8 cellular contexts compared by ENCODE assay signal in the genomic region with DNA sequence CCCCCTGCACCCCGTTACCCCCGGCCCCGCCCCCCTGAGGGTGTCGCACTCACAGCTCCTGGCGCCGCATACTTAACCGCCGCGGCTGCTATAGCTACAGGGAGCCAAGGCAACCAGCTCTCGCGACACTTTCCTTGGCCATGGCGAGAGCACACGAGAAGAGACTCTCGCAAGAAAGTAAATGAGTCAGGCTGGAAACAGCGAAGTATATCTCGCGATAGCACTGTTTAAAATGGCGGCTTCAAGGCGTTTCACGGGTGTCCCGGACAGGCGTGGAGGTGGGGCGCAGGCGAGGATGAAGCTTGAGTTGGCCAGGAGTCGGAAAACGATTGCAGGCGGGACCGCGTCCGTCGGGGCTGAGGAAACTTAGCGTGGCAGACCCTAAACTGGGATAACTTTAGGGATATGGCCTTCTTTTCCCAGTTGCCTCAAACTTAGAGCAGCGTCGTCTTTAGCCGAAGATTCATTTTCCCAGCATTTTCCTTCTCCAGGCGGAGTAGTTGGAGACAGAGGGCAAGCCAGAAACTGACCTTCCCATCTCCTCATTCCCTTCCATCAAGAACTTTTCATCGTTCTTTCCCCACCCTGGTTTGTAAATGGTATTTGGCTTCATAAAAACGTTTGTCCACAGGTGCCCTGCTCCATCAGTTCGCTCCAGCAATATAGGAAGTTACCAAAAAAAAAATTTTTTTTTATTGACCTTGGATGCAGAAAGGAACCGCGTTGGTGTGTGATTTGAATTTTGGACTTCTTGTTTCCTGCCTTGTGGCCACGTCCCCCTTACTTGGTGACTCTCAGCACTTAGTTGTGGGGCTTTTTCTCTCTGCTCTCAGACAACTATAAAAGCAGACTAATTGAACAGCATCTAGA. TPM values are rescaled to one million over a fixed set of nuclear protein-coding genes. Genes with fewer than 3 reads are reported as not detected.
DNase-seq lines count a peak whose midpoint lies in the region; ATAC-seq and TF ChIP-seq lines count a peak whose summit lies in the region.

No MANE protein-coding gene starts in this region.

- in situ Hi-C loops in astrocyte of the cerebellum (cut with HindIII; ENCODE audit: low sequenced_read_pairs) = loop anchor here (5.0 kb wide), 1 partner anchor 94 kb away; no protein-coding TSS in a partner anchor

- peak; percentile 59 for DNase-seq in NCI-H187 treated with DMSO at 0.1 percent for 48 hours (lab: John Stamatoyannopoulos, UW)
- peak; percentile 92 for DNase-seq in T-helper 2 cell treated with Interferon-gamma antibody and Interleukin-4, amounts not matched to agents 5 μg/mL and 100 μg/mL, for 36 hours (ENCODE audit: low spot score)
- DNase-seq in astrocyte of the cerebellum (ENCODE audit: low read depth) = peak; percentile 97
- DNase-seq in hepatocyte (ENCODE audit: low spot score) = peak; percentile 98
- peak; percentile 96 to 97 for DNase-seq in aorta

- H3K27me3 ChIP-seq in hepatocyte (no peaks in the 10 kb centered on the region), rectal smooth muscle tissue (ENCODE audit: control insufficient read depth, insufficient read depth, low read length) (no peaks in the 10 kb centered on the region), aorta (ENCODE audit: control insufficient read depth in 1 of 2, insufficient read depth in 2 of 2, low read length in 1 of 2) (no peaks in the 10 kb centered on the region)

- H3K9me2 ChIP-seq in hepatocyte (replicated peaks; ENCODE audit: insufficient read depth) = no peaks in the 10 kb centered on the region

- intact Hi-C loops in aorta (cut with DNase I) = loop anchor here (5.0 kb wide), 2 partner anchors 49 to 99 kb away; no protein-coding TSS in a partner anchor

- no peaks in the 10 kb centered on the region for H4K20me1 ChIP-seq in hepatocyte (ENCODE audit: insufficient read depth, poor library complexity, severe bottlenecking)

- H3K9ac ChIP-seq in rectal smooth muscle tissue (ENCODE audit: low read length) = peak overlapping the region; percentile 75

- no peaks in the 10 kb centered on the region for H3K27me3 Mint-ChIP-seq in T-helper 2 cell treated with Interferon-gamma antibody and Interleukin-4, amounts not matched to agents 5 μg/mL and 100 μg/mL, for 36 hours (ENCODE audit: low read depth)

- H3K36me3 ChIP-seq in hepatocyte (replicated peaks; ENCODE audit: insufficient read depth, low read depth) (no peaks in the 10 kb centered on the region), rectal smooth muscle tissue (ENCODE audit: control insufficient read depth, insufficient read depth, low read length) (no peaks in the 10 kb centered on the region), aorta (ENCODE audit: control insufficient read depth in 1 of 2, insufficient read depth in 2 of 2, low read length in 1 of 2) (no peaks in the 10 kb centered on the region)

- H3K4me1 ChIP-seq in hepatocyte (ENCODE audit: insufficient read depth) = peaks cover 3% of the 10 kb centered on the region
- peaks cover 6% of the 10 kb centered on the region for H3K4me1 ChIP-seq in rectal smooth muscle tissue (ENCODE audit: control insufficient read depth, insufficient read depth, low read length)
- no peaks in the 10 kb centered on the region for H3K4me1 ChIP-seq in aorta (ENCODE audit: control insufficient read depth in 1 of 2, insufficient read depth in 2 of 2, low read length in 2 of 2)

- H3K79me2 ChIP-seq in hepatocyte = peaks cover 42% of the 10 kb centered on the region

- H3K4me3 ChIP-seq in astrocyte of the cerebellum (ENCODE audit: low read depth, low read length) (peak overlapping the region; percentile 93), hepatocyte (peak overlapping the region; percentile 51), rectal smooth muscle tissue (ENCODE audit: low read length) (peak overlapping the region; percentile 84), aorta (ENCODE audit: low read length in 2 of 2) (peak overlapping the region; percentile 37 to 74)

- H3K4me3 Mint-ChIP-seq in T-helper 2 cell treated with Interferon-gamma antibody and Interleukin-4, amounts not matched to agents 5 μg/mL and 100 μg/mL, for 36 hours = peak overlapping the region; percentile 99

- peak overlapping the region; percentile 97 for H3K27ac Mint-ChIP-seq in T-helper 2 cell treated with Interferon-gamma antibody and Interleukin-4, amounts not matched to agents 5 μg/mL and 100 μg/mL, for 36 hours

- peak overlapping the region; percentile 90 for H3K27ac ChIP-seq in hepatocyte
- H3K27ac ChIP-seq in rectal smooth muscle tissue (ENCODE audit: low read depth, low read length) = peak overlapping the region; percentile 68
- peak overlapping the region in 1 of 2 donors; percentile 30 for H3K27ac ChIP-seq in aorta (ENCODE audit: low read depth in 1 of 2, low read length in 2 of 2)

- peak overlapping the region; percentile 81 for H2AFZ ChIP-seq in hepatocyte

- 5% methylated on average over 37 of the region's 42 CpGs for WGBS in hepatocyte (ENCODE audit: low lambda C conversion rate, missing lambda C conversion rate)
- 0 to 1% methylated on average over 42 of the region's 42 CpGs for WGBS in aorta, 2 donors

- no peaks in the 10 kb centered on the region for H3K9me3 ChIP-seq in hepatocyte (ENCODE audit: low read depth)
- no peaks in the 10 kb centered on the region for H3K9me3 ChIP-seq in aorta (ENCODE audit: control insufficient read depth, low read length)

- peak; percentile 95 for TF ChIP-seq POLR2A in GM18505 (IDR thresholded peaks at IDR 0.05; ENCODE audit: borderline replicate concordance, extremely low read depth, insufficient read depth, insufficient read length)

- H3K9me3 Mint-ChIP-seq in T-helper 2 cell treated with Interferon-gamma antibody and Interleukin-4, amounts not matched to agents 5 μg/mL and 100 μg/mL, for 36 hours = no peaks in the 10 kb centered on the region

- peaks cover 16% of the 10 kb centered on the region for H3K4me1 Mint-ChIP-seq in T-helper 2 cell treated with Interferon-gamma antibody and Interleukin-4, amounts not matched to agents 5 μg/mL and 100 μg/mL, for 36 hours (ENCODE audit: low read depth)

- TF ChIP-seq CTCF in astrocyte of the cerebellum (IDR thresholded peaks at IDR 0.05; ENCODE audit: low read depth, low read length, missing control alignments) (no peak), hepatocyte (IDR thresholded peaks at IDR 0.05; ENCODE audit: poor library complexity) (no peak)

- peak; percentile 97 for ATAC-seq in GM18505 (IDR thresholded peaks at IDR 0.05; ENCODE audit: unreplicated experiment)
- peak; percentile 87 for ATAC-seq in HG02970 (IDR thresholded peaks at IDR 0.05; ENCODE audit: low FRiP score, unreplicated experiment)
- peak; percentile 98 for ATAC-seq in aorta (ENCODE audit: low FRiP score)

- peak overlapping the region; percentile 77 for H3K4me2 ChIP-seq in hepatocyte

- peaks cover 2% of the 10 kb centered on the region for H3K36me3 Mint-ChIP-seq in T-helper 2 cell treated with Interferon-gamma antibody and Interleukin-4, amounts not matched to agents 5 μg/mL and 100 μg/mL, for 36 hours (ENCODE audit: low read depth)

RNA-seq across cellular contexts. Expression of a gene that starts 15.2 kb away (rescaled TPM):
- total RNA-seq in hepatocyte (0.20 and 0.50 TPM in 2 replicates), aorta (10 to 100 TPM in 1 of 2 donors, 1 to 10 TPM in 1; 3.2 to 13.1 TPM)
- polyA plus RNA-seq in hepatocyte (0.44 and 1.3 TPM in 2 replicates), aorta (1 to 10 TPM; 6.6 to 6.9 TPM)

RNA-seq across cellular contexts. Expression of a gene that starts 29.7 kb away (rescaled TPM):
- total RNA-seq in hepatocyte (not detected in 2 replicates), aorta (under 1 TPM; 0.13 to 0.18 TPM)
- polyA plus RNA-seq in hepatocyte (0.40 TPM in 1 of 2 replicates, not detected in the other), aorta (under 1 TPM in 1 of 2 donors, not detected in 1; 0.63 TPM)

RNA-seq across cellular contexts. Expression of a gene that starts 35.0 kb away (rescaled TPM):
- 61.6 and 83.4 TPM in 2 replicates for total RNA-seq in hepatocyte
- polyA plus RNA-seq in hepatocyte = 13.2 and 19.4 TPM in 2 replicates
- total RNA-seq in aorta = 10 to 100 TPM; 32.6 to 45.7 TPM
- polyA plus RNA-seq in aorta = 1 to 10 TPM; 1.9 to 6.1 TPM
